ENCODE assay signal across 1 cellular context in genomic region chr11:125371451-125371935, GRCh38.
A peak's percentile ranks its signal among the peaks of the same experiment; 100 is the strongest.
TF ChIP-seq lines count a peak whose summit lies in the region.

No MANE protein-coding gene starts in this region.

TF ChIP-seq in H1, 55 proteins besides CTCF, POLR2A, EP300 and RAD21:
- TF ChIP-seq KDM5A (IDR thresholded peaks at IDR 0.05; ENCODE audit: low read length) (no peak), CEBPB (IDR thresholded peaks at IDR 0.05; ENCODE audit: low read depth, low read length) (no peak), RBBP5 (IDR thresholded peaks at IDR 0.05; ENCODE audit: borderline replicate concordance, low read depth, low read length) (peak; percentile 98), MAX (IDR thresholded peaks at IDR 0.05) (peak; percentile 59), SUZ12 (IDR thresholded peaks at IDR 0.05; ENCODE audit: low read length) (no peak), ATF2 (IDR thresholded peaks at IDR 0.05; ENCODE audit: low read length) (no peak), POLR2AphosphoS5 (IDR thresholded peaks at IDR 0.05; ENCODE audit: low read depth, low read length) (peak; percentile 61; the same call in 1 of the 2 replicates), PHF8 (conservative IDR thresholded peaks at IDR 0.05; ENCODE audit: low read depth, low read length) (no peak), KDM1A (IDR thresholded peaks at IDR 0.05; ENCODE audit: borderline replicate concordance, low read length) (0 out of 2 replicates have a peak, but pooled peaks have one; percentile 26), SAP30 (IDR thresholded peaks at IDR 0.05; ENCODE audit: insufficient read depth, insufficient replicate concordance, low read length) (no peak), YY1 (IDR thresholded peaks at IDR 0.05; ENCODE audit: low read depth, low read length) (peak; percentile 71; the same call in 1 of the 2 replicates), CREB1 (IDR thresholded peaks at IDR 0.05) (0 out of 2 replicates have a peak, but pooled peaks have one; percentile 7), GABPA (IDR thresholded peaks at IDR 0.05; ENCODE audit: borderline replicate concordance, insufficient read depth, low read length) (no peak), RNF2 (IDR thresholded peaks at IDR 0.05; ENCODE audit: borderline replicate concordance, low read depth, low read length, missing control alignments, poor library complexity, severe bottlenecking) (no peak), CTBP2 (IDR thresholded peaks at IDR 0.05; ENCODE audit: borderline replicate concordance, insufficient read depth, insufficient read length, low read length) (peak; percentile 58), ASH2L (IDR thresholded peaks at IDR 0.05; ENCODE audit: low read length) (peak; percentile 94), FOSL1 (IDR thresholded peaks at IDR 0.05; ENCODE audit: insufficient read depth, low read depth, low read length) (no peak), SP1 (IDR thresholded peaks at IDR 0.05; ENCODE audit: low read depth, low read length) (peak; percentile 87), TAF7 (optimal IDR thresholded peaks at IDR 0.05; ENCODE audit: borderline replicate concordance, low read depth, low read length) (no peak), BCL11A (IDR thresholded peaks at IDR 0.05; ENCODE audit: low read depth in 2 of 2, low read length in 2 of 2) (no peak), SP2 (IDR thresholded peaks at IDR 0.05; ENCODE audit: low read length) (no peak), NRF1 (IDR thresholded peaks at IDR 0.05; ENCODE audit: low read depth, low read length) (no peak), CHD2 (IDR thresholded peaks at IDR 0.05; ENCODE audit: low read length) (peak; percentile 60; the same call in 1 of the 2 replicates), SIN3A (conservative IDR thresholded peaks at IDR 0.05 in 1 of 2, IDR thresholded peaks at IDR 0.05 in 1 of 2; ENCODE audit: low read depth in 1 of 2, low read length in 2 of 2) (0 out of 4 replicates have a peak, but pooled peaks of 1 of the 2 experiments have one; percentile 28), NANOG (IDR thresholded peaks at IDR 0.05; ENCODE audit: insufficient read depth, low read depth, low read length, poor library complexity, severe bottlenecking) (no peak), HDAC2 (IDR thresholded peaks at IDR 0.05; ENCODE audit: borderline replicate concordance in 1 of 2, low read depth in 2 of 2, low read length in 2 of 2) (no peak), CBX5 (IDR thresholded peaks at IDR 0.05; ENCODE audit: low read depth, low read length) (no peak), GTF2F1 (IDR thresholded peaks at IDR 0.05; ENCODE audit: borderline replicate concordance, low read depth, low read length) (no peak), SRF (IDR thresholded peaks at IDR 0.05; ENCODE audit: low read depth, low read length) (no peak), RXRA (IDR thresholded peaks at IDR 0.05; ENCODE audit: insufficient read depth, low read depth, low read length) (no peak), TCF12 (IDR thresholded peaks at IDR 0.05; ENCODE audit: low read depth, low read length) (peak; percentile 99), POU5F1 (IDR thresholded peaks at IDR 0.05; ENCODE audit: low read depth, low read length) (no peak), SIRT6 (IDR thresholded peaks at IDR 0.05; ENCODE audit: low read length) (no peak), ZNF274 (IDR thresholded peaks at IDR 0.05; ENCODE audit: borderline replicate concordance, extremely low read depth, low read length) (no peak), JUN (IDR thresholded peaks at IDR 0.05; ENCODE audit: low read depth, low read length) (no peak), CHD1 (IDR thresholded peaks at IDR 0.05; ENCODE audit: low read depth, low read length) (no peak), SP4 (IDR thresholded peaks at IDR 0.05; ENCODE audit: low read length) (no peak), SIX5 (IDR thresholded peaks at IDR 0.05; ENCODE audit: low read depth, low read length) (no peak), TEAD4 (IDR thresholded peaks at IDR 0.05; ENCODE audit: low read depth, low read length) (no peak)
- TF ChIP-seq, protein P1, sequence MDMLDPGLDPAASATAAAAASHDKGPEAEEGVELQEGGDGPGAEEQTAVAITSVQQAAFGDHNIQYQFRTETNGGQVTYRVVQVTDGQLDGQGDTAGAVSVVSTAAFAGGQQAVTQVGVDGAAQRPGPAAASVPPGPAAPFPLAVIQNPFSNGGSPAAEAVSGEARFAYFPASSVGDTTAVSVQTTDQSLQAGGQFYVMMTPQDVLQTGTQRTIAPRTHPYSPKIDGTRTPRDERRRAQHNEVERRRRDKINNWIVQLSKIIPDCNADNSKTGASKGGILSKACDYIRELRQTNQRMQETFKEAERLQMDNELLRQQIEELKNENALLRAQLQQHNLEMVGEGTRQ (IDR thresholded peaks at IDR 0.05; ENCODE audit: low read length) = no peak
- TF ChIP-seq, protein P2, sequence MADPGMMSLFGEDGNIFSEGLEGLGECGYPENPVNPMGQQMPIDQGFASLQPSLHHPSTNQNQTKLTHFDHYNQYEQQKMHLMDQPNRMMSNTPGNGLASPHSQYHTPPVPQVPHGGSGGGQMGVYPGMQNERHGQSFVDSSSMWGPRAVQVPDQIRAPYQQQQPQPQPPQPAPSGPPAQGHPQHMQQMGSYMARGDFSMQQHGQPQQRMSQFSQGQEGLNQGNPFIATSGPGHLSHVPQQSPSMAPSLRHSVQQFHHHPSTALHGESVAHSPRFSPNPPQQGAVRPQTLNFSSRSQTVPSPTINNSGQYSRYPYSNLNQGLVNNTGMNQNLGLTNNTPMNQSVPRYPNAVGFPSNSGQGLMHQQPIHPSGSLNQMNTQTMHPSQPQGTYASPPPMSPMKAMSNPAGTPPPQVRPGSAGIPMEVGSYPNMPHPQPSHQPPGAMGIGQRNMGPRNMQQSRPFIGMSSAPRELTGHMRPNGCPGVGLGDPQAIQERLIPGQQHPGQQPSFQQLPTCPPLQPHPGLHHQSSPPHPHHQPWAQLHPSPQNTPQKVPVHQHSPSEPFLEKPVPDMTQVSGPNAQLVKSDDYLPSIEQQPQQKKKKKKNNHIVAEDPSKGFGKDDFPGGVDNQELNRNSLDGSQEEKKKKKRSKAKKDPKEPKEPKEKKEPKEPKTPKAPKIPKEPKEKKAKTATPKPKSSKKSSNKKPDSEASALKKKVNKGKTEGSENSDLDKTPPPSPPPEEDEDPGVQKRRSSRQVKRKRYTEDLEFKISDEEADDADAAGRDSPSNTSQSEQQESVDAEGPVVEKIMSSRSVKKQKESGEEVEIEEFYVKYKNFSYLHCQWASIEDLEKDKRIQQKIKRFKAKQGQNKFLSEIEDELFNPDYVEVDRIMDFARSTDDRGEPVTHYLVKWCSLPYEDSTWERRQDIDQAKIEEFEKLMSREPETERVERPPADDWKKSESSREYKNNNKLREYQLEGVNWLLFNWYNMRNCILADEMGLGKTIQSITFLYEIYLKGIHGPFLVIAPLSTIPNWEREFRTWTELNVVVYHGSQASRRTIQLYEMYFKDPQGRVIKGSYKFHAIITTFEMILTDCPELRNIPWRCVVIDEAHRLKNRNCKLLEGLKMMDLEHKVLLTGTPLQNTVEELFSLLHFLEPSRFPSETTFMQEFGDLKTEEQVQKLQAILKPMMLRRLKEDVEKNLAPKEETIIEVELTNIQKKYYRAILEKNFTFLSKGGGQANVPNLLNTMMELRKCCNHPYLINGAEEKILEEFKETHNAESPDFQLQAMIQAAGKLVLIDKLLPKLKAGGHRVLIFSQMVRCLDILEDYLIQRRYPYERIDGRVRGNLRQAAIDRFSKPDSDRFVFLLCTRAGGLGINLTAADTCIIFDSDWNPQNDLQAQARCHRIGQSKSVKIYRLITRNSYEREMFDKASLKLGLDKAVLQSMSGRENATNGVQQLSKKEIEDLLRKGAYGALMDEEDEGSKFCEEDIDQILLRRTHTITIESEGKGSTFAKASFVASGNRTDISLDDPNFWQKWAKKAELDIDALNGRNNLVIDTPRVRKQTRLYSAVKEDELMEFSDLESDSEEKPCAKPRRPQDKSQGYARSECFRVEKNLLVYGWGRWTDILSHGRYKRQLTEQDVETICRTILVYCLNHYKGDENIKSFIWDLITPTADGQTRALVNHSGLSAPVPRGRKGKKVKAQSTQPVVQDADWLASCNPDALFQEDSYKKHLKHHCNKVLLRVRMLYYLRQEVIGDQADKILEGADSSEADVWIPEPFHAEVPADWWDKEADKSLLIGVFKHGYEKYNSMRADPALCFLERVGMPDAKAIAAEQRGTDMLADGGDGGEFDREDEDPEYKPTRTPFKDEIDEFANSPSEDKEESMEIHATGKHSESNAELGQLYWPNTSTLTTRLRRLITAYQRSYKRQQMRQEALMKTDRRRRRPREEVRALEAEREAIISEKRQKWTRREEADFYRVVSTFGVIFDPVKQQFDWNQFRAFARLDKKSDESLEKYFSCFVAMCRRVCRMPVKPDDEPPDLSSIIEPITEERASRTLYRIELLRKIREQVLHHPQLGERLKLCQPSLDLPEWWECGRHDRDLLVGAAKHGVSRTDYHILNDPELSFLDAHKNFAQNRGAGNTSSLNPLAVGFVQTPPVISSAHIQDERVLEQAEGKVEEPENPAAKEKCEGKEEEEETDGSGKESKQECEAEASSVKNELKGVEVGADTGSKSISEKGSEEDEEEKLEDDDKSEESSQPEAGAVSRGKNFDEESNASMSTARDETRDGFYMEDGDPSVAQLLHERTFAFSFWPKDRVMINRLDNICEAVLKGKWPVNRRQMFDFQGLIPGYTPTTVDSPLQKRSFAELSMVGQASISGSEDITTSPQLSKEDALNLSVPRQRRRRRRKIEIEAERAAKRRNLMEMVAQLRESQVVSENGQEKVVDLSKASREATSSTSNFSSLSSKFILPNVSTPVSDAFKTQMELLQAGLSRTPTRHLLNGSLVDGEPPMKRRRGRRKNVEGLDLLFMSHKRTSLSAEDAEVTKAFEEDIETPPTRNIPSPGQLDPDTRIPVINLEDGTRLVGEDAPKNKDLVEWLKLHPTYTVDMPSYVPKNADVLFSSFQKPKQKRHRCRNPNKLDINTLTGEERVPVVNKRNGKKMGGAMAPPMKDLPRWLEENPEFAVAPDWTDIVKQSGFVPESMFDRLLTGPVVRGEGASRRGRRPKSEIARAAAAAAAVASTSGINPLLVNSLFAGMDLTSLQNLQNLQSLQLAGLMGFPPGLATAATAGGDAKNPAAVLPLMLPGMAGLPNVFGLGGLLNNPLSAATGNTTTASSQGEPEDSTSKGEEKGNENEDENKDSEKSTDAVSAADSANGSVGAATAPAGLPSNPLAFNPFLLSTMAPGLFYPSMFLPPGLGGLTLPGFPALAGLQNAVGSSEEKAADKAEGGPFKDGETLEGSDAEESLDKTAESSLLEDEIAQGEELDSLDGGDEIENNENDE (IDR thresholded peaks at IDR 0.05; ENCODE audit: insufficient replicate concordance, low read length) = no peak
- TF ChIP-seq, protein P3, sequence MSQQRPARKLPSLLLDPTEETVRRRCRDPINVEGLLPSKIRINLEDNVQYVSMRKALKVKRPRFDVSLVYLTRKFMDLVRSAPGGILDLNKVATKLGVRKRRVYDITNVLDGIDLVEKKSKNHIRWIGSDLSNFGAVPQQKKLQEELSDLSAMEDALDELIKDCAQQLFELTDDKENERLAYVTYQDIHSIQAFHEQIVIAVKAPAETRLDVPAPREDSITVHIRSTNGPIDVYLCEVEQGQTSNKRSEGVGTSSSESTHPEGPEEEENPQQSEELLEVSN (IDR thresholded peaks at IDR 0.05) = no peak
